Comparison of ENCODE assay signal across 20 cellular contexts in genomic region chr20:611047-611842, GRCh38. TPM values are rescaled to one million over a fixed set of nuclear protein-coding genes. Genes with fewer than 3 reads are reported as not detected.
DNase-seq lines count a peak whose midpoint lies in the region; ATAC-seq, FAIRE-seq and TF ChIP-seq lines count a peak whose summit lies in the region.
"Had no signal": no experiment of that assay in that cellular context is flagged by ENCODE, and none has a peak within 500 bp of the region (broad histone marks: within the 10 kb centered on the region; RNA-seq: fewer than 3 reads in every experiment).

No MANE protein-coding gene starts in this region.

- ATAC-seq in heart right ventricle (no peak), Right ventricle myocardium inferior (no peak), K562 (no peak), upper lobe of right lung (no peak), GM21390 (IDR thresholded peaks at IDR 0.05; ENCODE audit: unreplicated experiment) (no peak)
- ATAC-seq: stimulated activated memory B cell treated with anti-CD40 and anti-IgM and Interleukin-4, amounts not matched to agents 10 μg/mL and 1 μg/mL and 100 μg/mL, for 72 hours had no signal

- H3K79me2 ChIP-seq in K562 (ENCODE audit: control insufficient read depth, insufficient read depth, low read length): peaks cover 7% of the 10 kb centered on the region; the same call in 2 of the 3 replicates

- H3K4me2 ChIP-seq in K562 (ENCODE audit: insufficient read depth, low read length): peak overlapping the region; percentile 12; the same call in 1 of the 2 replicates
- H3K4me2 ChIP-seq: SK-N-SH had no signal

- in situ Hi-C loops in K562 (cut with MboI): no loop called here

- no peaks in the 10 kb centered on the region for H3K9me1 ChIP-seq in K562 (ENCODE audit: control insufficient read depth, insufficient read depth, low read length)

- DNase-seq in heart right ventricle (no peak), Right ventricle myocardium inferior (ENCODE audit: missing footprints) (no peak), K562 (ENCODE audit: extremely low read depth in 1 of 4, low spot score in 3 of 4) (no peak), upper lobe of right lung (peak; percentile 57), uterus (no peak)
- DNase-seq in activated CD4-positive, alpha-beta T cell treated with anti-CD3 and anti-CD28 coated beads, Interleukin-2, amount 50 U/mL, for 48 hours: no peak
- DNase-seq: activated T-cell treated with anti-CD3 and anti-CD28 coated beads, Interleukin-2, amount 50 U/mL, for 72 hours; Caco-2; cerebellar nuclear complex; NCI-H1694 treated with DMSO at 0.1 percent for 48 hours; NCI-H524; posterior cingulate gyrus; SK-N-SH; spleen; transverse colon had no signal

- TF ChIP-seq POLR2A in K562 (conservative IDR thresholded peaks at IDR 0.05) (no peak), uterus (IDR thresholded peaks at IDR 0.05) (no peak)

- TF ChIP-seq RAD21 in K562 (CRISPR knock-in tag; conservative IDR thresholded peaks at IDR 0.05 in 1 of 2, IDR thresholded peaks at IDR 0.05 in 1 of 2): no peak

- peaks cover 0 to 50% (median 3%) of the 10 kb centered on the region in 7 donors for H3K27me3 ChIP-seq in heart right ventricle
- H3K27me3 ChIP-seq in K562 (ENCODE audit: control insufficient read depth in 2 of 2, insufficient read depth in 2 of 2, low read length in 2 of 2): peaks cover 0 to 5% of the 10 kb centered on the region in 2 experiments; a peak in 2 of 5 replicates
- peaks cover 48% of the 10 kb centered on the region for H3K27me3 ChIP-seq in upper lobe of right lung
- peaks cover 0 to 7% of the 10 kb centered on the region in 2 donors for H3K27me3 ChIP-seq in uterus

- no peak for TF ChIP-seq EP300 in K562 (IDR thresholded peaks at IDR 0.05; ENCODE audit: low read length)

- H3K4me1 ChIP-seq in heart right ventricle: peaks cover 2 to 40% (median 15%) of the 10 kb centered on the region in 9 donors
- peaks cover 6 to 29% of the 10 kb centered on the region in 2 experiments; a peak in 3 of 5 replicates for H3K4me1 ChIP-seq in K562 (replicated peaks in 1 of 2; ENCODE audit: control insufficient read depth in 2 of 2, insufficient read depth in 2 of 2, low read length in 2 of 2)
- peaks cover 14% of the 10 kb centered on the region for H3K4me1 ChIP-seq in mesodermal cell (ENCODE audit: control insufficient read depth, insufficient read depth, low read length, poor library complexity, severe bottlenecking)
- no peaks in the 10 kb centered on the region for H3K4me1 ChIP-seq in upper lobe of right lung
- H3K4me1 ChIP-seq in uterus: no peaks in the 10 kb centered on the region
- H3K4me1 ChIP-seq: Caco-2 had no signal

- H3K36me3 ChIP-seq in heart right ventricle (peaks cover 0 to 14% (median 0%) of the 10 kb centered on the region in 9 donors), K562 (ENCODE audit: control insufficient read depth, insufficient read depth, low read length) (no peaks in the 10 kb centered on the region), mesodermal cell (ENCODE audit: control insufficient read depth, insufficient read depth, low read length) (no peaks in the 10 kb centered on the region), upper lobe of right lung (no peaks in the 10 kb centered on the region), uterus (no peaks in the 10 kb centered on the region)
- H3K36me3 ChIP-seq: spleen, transverse colon had no signal

- WGBS in heart right ventricle, 2 donors: 41 to 49% methylated on average over 24 of the region's 24 CpGs
- WGBS in K562 (ENCODE audit: insufficient coverage, low coverage, missing lambda C conversion rate): 52% methylated on average over 21 of the region's 24 CpGs
- 75 to 88% methylated on average over 18 to 22 of the region's 24 CpGs for WGBS in mesodermal cell (ENCODE audit: insufficient coverage in 2 of 2), 2 experiments

- POLR2A ChIA-PET in K562 (lab: Yijun Ruan, JAX): interaction anchor here (0.6 to 0.7 kb wide), 2 partner anchors 18 to 26 kb away, joined by 3 read pairs; no protein-coding TSS in a partner anchor

- H3K9ac ChIP-seq in K562 (ENCODE audit: insufficient read depth in 1 of 2, low read depth in 2 of 2, low read length in 2 of 2): peak overlapping the region in 1 of 2 experiments; percentile 74; a peak in 2 of 4 replicates
- H3K9ac ChIP-seq: SK-N-SH had no signal

- H2AFZ ChIP-seq in K562 (ENCODE audit: low read depth, low read length): peak overlapping the region; percentile 34; the same call in 1 of the 2 replicates

- no peak for TF ChIP-seq CTCF in heart right ventricle (IDR thresholded peaks at IDR 0.05)
- TF ChIP-seq CTCF in K562 (IDR thresholded peaks at IDR 0.05 in 2 of 3, conservative IDR thresholded peaks at IDR 0.05 in 1 of 3; ENCODE audit: insufficient read depth in 2 of 3, low read depth in 1 of 3, low read length in 3 of 3): no peak
- no peak for TF ChIP-seq CTCF in upper lobe of right lung (IDR thresholded peaks at IDR 0.05)
- TF ChIP-seq CTCF in uterus (IDR thresholded peaks at IDR 0.05): no peak

- peak; percentile 29 for FAIRE-seq in K562 (lab: Jason Lieb, UNC)

- intact Hi-C loops in heart right ventricle (cut with DNase I): loop anchor here in 1 of 10 donors (2.0 kb wide), 1 partner anchor 48 kb away; no protein-coding TSS in a partner anchor
- intact Hi-C loops in Right ventricle myocardium inferior (cut with DNase I): loop anchor here (1.0 to 2.0 kb wide), 2 partner anchors 8 to 34 kb away; no protein-coding TSS in a partner anchor
- intact Hi-C loops in K562 (cut with micrococcal nuclease): no loop called here
- intact Hi-C loops in upper lobe of right lung (cut with DNase I): no loop called here
- intact Hi-C loops in uterus (cut with DNase I; ENCODE audit: low total_unique reads): no loop called here

- CTCF ChIA-PET in K562 (lab: Yijun Ruan, JAX; ENCODE audit: low intra/inter-chr PET ratio): no interaction called here

- H3K27ac ChIP-seq in heart right ventricle (peak overlapping the region in 9 of 10 donors; percentile 2 to 77 (median 62)), K562 (ENCODE audit: extremely low read depth, low read depth, low read length) (no peak overlapping the region), mesodermal cell (ENCODE audit: low read depth, low read length, severe bottlenecking) (peak overlapping the region; percentile 29), upper lobe of right lung (no peak overlapping the region), uterus (no peak overlapping the region)
- H3K27ac ChIP-seq: spleen, transverse colon had no signal

- H3K9me3 ChIP-seq in heart right ventricle: no peaks in the 10 kb centered on the region
- no peaks in the 10 kb centered on the region for H3K9me3 ChIP-seq in K562 (replicated peaks; ENCODE audit: control insufficient read depth, insufficient read depth, low read depth, low read length)
- no peaks in the 10 kb centered on the region for H3K9me3 ChIP-seq in mesodermal cell (ENCODE audit: control insufficient read depth, low read length)
- H3K9me3 ChIP-seq in upper lobe of right lung: no peaks in the 10 kb centered on the region
- no peaks in the 10 kb centered on the region for H3K9me3 ChIP-seq in uterus
- H3K9me3 ChIP-seq: Caco-2, SK-N-SH, spleen, transverse colon had no signal

- no peaks in the 10 kb centered on the region for H4K20me1 ChIP-seq in K562 (replicated peaks; ENCODE audit: control insufficient read depth, insufficient read depth, low read length)

- peak overlapping the region in 9 of 10 donors; percentile 36 to 77 (median 62) for H3K4me3 ChIP-seq in heart right ventricle
- H3K4me3 ChIP-seq in K562: no peak overlapping the region
- no peak overlapping the region for H3K4me3 ChIP-seq in mesodermal cell (ENCODE audit: extremely low read depth, insufficient read depth, low read length, poor library complexity, severe bottlenecking)
- H3K4me3 ChIP-seq in upper lobe of right lung: no peak overlapping the region
- no peak overlapping the region for H3K4me3 ChIP-seq in uterus

- BruUV-seq in K562 (replicated peaks; lab: Mats Ljungman, UMichigan): no TSS peak

RNA-seq across cellular contexts. Expression of gene TCF15, which starts 1.1 kb away (rescaled TPM):
- total RNA-seq in heart right ventricle: 10 to 100 TPM in 3 of 10 donors, 1 to 10 TPM in 7; 4.6 to 20.5 (median 7.9) TPM
- 10 to 100 TPM; 12.8 to 41.0 TPM for polyA plus RNA-seq in heart right ventricle
- total RNA-seq in Right ventricle myocardium inferior: 13.1 TPM
- total RNA-seq in K562 (2011; cell fraction: chromatin; rRNA removed; ENCODE audit: low replicate concordance): 0.79 and 1.6 TPM in 2 replicates
- 1.6 and 2.0 TPM in 2 replicates for total RNA-seq in K562 (2011; cell fraction: nucleolus; rRNA removed)
- 1.6 and 1.8 TPM in 2 replicates for total RNA-seq in K562 (2011; cell fraction: nucleoplasm; rRNA removed)
- 2.3 and 4.4 TPM in 2 replicates for total RNA-seq in K562 (2014; rRNA removed)
- 0.96 and 1.2 TPM in 2 replicates for total RNA-seq in K562 (2014; rRNA removed; fragmentation: Illumina TruSeq; extraction: Trizol)
- 1.2 and 2.0 TPM in 2 replicates for total RNA-seq in K562 (2015; rRNA removed; fragmentation: Illumina TruSeq; extraction: Trizol)
- total RNA-seq in K562 (2021): 3.8 and 5.0 TPM in 2 replicates
- polyA plus RNA-seq in K562 (2011; rRNA removed): 0.93 and 1.7 TPM in 2 replicates
- polyA plus RNA-seq in K562 (2011; cell fraction: cytosol; rRNA removed): 1.8 and 4.0 TPM in 2 replicates
- polyA plus RNA-seq in K562 (2011; cell fraction: nucleus; rRNA removed): 2.4 and 2.7 TPM in 2 replicates
- polyA plus RNA-seq in K562 (2012): 2.4 and 2.8 TPM in 2 replicates
- polyA plus RNA-seq in K562 (2014; fragmentation: Illumina TruSeq; extraction: Trizol): 0.62 and 0.98 TPM in 2 replicates
- under 1 TPM; 0.04 to 0.13 TPM for polyA plus RNA-seq in K562 (2014; fragmentation: Nextera tagmentation; extraction: Ambion mirVana)
- polyA plus RNA-seq in K562 (2014; rRNA removed): 4.2 and 4.5 TPM in 2 replicates
- polyA minus RNA-seq in K562 (2011; rRNA and poly(A)+ RNA removed): 0.28 and 0.33 TPM in 2 replicates
- polyA minus RNA-seq in K562 (2011; cell fraction: cytosol; rRNA and poly(A)+ RNA removed): 0.57 and 2.8 TPM in 2 replicates
- polyA minus RNA-seq in K562 (2011; cell fraction: nucleus; rRNA and poly(A)+ RNA removed): 1.1 and 1.2 TPM in 2 replicates
- 1.1 TPM for polyA plus RNA-seq in mesodermal cell (2013, experiment 1 of 2)
- polyA plus RNA-seq in mesodermal cell (2013, experiment 2 of 2): 1.7 TPM
- total RNA-seq in upper lobe of right lung: 0.43 TPM
- total RNA-seq in uterus: 1 to 10 TPM in 1 of 4 donors, under 1 TPM in 2, not detected in 1; 0.51 to 1.0 (median 0.97) TPM
- total RNA-seq: activated T-cell treated with anti-CD3 and anti-CD28 coated beads, Interleukin-2, amount 50 U/mL, for 72 hours; Caco-2; LHCN-M2; transverse colon had no signal
- polyA plus RNA-seq: AG04450, SK-N-SH had no signal

RNA-seq across cellular contexts. Expression of gene SRXN1, which starts 41.8 kb away (rescaled TPM):
- total RNA-seq in heart right ventricle: 10 to 100 TPM; 21.4 to 42.0 (median 30.9) TPM
- polyA plus RNA-seq in heart right ventricle: 10 to 100 TPM; 11.9 to 32.8 TPM
- 40.4 TPM for total RNA-seq in Right ventricle myocardium inferior
- total RNA-seq in K562 (2011; cell fraction: chromatin; rRNA removed; ENCODE audit: low replicate concordance): 10.6 and 14.9 TPM in 2 replicates
- total RNA-seq in K562 (2011; cell fraction: nucleolus; rRNA removed): 10.3 TPM in 2 replicates
- total RNA-seq in K562 (2011; cell fraction: nucleoplasm; rRNA removed): 13.3 and 13.4 TPM in 2 replicates
- 21.6 and 26.7 TPM in 2 replicates for total RNA-seq in K562 (2014; rRNA removed)
- 29.1 TPM in 2 replicates for total RNA-seq in K562 (2014; rRNA removed; fragmentation: Illumina TruSeq; extraction: Trizol)
- total RNA-seq in K562 (2015; rRNA removed; fragmentation: Illumina TruSeq; extraction: Trizol): 20.2 and 20.6 TPM in 2 replicates
- 23.2 and 27.9 TPM in 2 replicates for total RNA-seq in K562 (2021)
- 35.4 and 36.4 TPM in 2 replicates for polyA plus RNA-seq in K562 (2011; rRNA removed)
- 23.6 and 26.3 TPM in 2 replicates for polyA plus RNA-seq in K562 (2011; cell fraction: cytosol; rRNA removed)
- 10.0 and 12.8 TPM in 2 replicates for polyA plus RNA-seq in K562 (2011; cell fraction: nucleus; rRNA removed)
- polyA plus RNA-seq in K562 (2012): 17.8 and 21.0 TPM in 2 replicates
- 33.9 and 34.1 TPM in 2 replicates for polyA plus RNA-seq in K562 (2014; fragmentation: Illumina TruSeq; extraction: Trizol)
- polyA plus RNA-seq in K562 (2014; fragmentation: Nextera tagmentation; extraction: Ambion mirVana): 1 to 10 TPM; 6.8 to 8.4 TPM
- 19.4 and 24.4 TPM in 2 replicates for polyA plus RNA-seq in K562 (2014; rRNA removed)
- polyA minus RNA-seq in K562 (2011; rRNA and poly(A)+ RNA removed): 29.0 and 30.3 TPM in 2 replicates
- 17.8 and 18.5 TPM in 2 replicates for polyA minus RNA-seq in K562 (2011; cell fraction: cytosol; rRNA and poly(A)+ RNA removed)
- 4.0 and 6.7 TPM in 2 replicates for polyA minus RNA-seq in K562 (2011; cell fraction: nucleus; rRNA and poly(A)+ RNA removed)
- polyA plus RNA-seq in mesodermal cell (2013, experiment 1 of 2): 12.6 TPM
- 10.7 TPM for polyA plus RNA-seq in mesodermal cell (2013, experiment 2 of 2)
- total RNA-seq in upper lobe of right lung: 41.2 TPM
- total RNA-seq in uterus: 10 to 100 TPM in 3 of 4 donors, 1 to 10 TPM in 1; 6.1 to 33.2 (median 16.6) TPM

Comparison
In these comparisons a context has a peak if more than half of its experiments do, and no peak if none do; other contexts are left out.
1. H3K27ac ChIP-seq: peak in heart right ventricle (9 of 10) and mesodermal cell (single experiment); none in K562 (single experiment), upper lobe of right lung (single experiment) and uterus (0 of 2).
2. H3K4me3 ChIP-seq: peak in heart right ventricle (9 of 10); none in K562 (single experiment), mesodermal cell (single experiment), upper lobe of right lung (single experiment) and uterus (0 of 2).